In the genomic region with DNA sequence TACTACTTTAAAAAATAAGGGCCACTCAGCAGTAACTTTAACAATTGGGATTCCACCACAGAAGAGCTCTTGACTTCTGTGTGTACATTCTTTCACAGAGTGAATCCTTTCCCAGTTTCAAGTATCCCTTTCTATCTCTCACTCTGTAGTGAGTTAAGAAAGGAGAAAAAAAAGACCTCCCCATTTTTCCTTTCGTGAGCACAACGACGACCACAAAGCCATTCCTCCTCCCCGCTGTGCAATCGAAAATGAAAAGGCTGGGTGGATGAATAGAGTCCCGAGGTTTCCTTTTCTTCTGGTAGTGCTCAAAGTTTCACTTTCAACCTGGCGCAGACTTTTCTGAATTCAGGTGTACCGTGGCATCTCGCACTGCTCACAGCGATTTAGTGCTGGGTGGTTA, we compare ENCODE assay signal across 1 cellular context.
TF ChIP-seq lines count a peak whose summit lies in the region.

No MANE protein-coding gene starts in this region.

TF ChIP-seq in GM12878, 131 proteins besides CTCF, POLR2A, EP300 and RAD21 (continued from another document):
- TF ChIP-seq, protein P1, sequence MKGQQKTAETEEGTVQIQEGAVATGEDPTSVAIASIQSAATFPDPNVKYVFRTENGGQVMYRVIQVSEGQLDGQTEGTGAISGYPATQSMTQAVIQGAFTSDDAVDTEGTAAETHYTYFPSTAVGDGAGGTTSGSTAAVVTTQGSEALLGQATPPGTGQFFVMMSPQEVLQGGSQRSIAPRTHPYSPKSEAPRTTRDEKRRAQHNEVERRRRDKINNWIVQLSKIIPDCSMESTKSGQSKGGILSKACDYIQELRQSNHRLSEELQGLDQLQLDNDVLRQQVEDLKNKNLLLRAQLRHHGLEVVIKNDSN (IDR thresholded peaks at IDR 0.05; ENCODE audit: borderline replicate concordance, extremely low read length, insufficient read depth, low read depth, low read length) = no peak
